In the genomic region with DNA sequence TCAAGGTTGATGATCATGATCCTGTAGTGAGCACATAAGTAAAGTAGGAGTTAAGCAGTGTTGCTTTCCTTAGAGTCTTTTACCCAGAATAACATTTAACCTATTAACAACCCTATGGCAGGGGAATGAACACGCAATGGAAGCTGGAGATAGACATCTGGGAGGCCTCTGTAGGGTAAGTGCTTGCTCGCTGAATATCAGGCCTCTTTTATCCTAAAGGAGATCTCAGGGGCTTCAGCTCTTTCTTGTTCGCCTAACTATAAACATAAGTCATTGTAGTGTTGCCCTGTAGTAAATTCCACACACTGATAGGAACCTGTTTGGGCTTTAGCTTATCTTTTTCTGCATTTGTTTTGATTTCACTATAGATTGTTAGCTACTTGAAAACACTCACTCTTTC, we compare ENCODE assay signal across 15 cellular contexts.
A peak's percentile ranks its signal among the peaks of the same experiment; 100 is the strongest.
DNase-seq lines count a peak whose midpoint lies in the region; ATAC-seq, FAIRE-seq and TF ChIP-seq lines count a peak whose summit lies in the region.
"Had no signal": no experiment of that assay in that cellular context is flagged by ENCODE, and none has a peak within 500 bp of the region (broad histone marks: within the 10 kb centered on the region; RNA-seq: fewer than 3 reads in every experiment).

No MANE protein-coding gene starts in this region.

- H2AFZ ChIP-seq in PC-9 (no peak overlapping the region), smooth muscle cell (ENCODE audit: low read depth) (no peak overlapping the region)
- H2AFZ ChIP-seq: GM23338 had no signal

- H2BK120ac ChIP-seq in mesendoderm (ENCODE audit: low read depth, low read length), result no peak overlapping the region

- no peak for TF ChIP-seq EP300 in ovary (IDR thresholded peaks at IDR 0.05)

- H3K79me2 ChIP-seq in PC-9 (ENCODE audit: low read depth), result no peaks in the 10 kb centered on the region; the same call in 1 of the 2 replicates
- H3K79me2 ChIP-seq in mesendoderm (ENCODE audit: control insufficient read depth, insufficient read depth, low read length), result no peaks in the 10 kb centered on the region
- no peaks in the 10 kb centered on the region for H3K79me2 ChIP-seq in smooth muscle cell (ENCODE audit: low read depth)

- POLR2A ChIA-PET in PC-9 (lab: Charles Lee; ENCODE audit: unreplicated experiment), result no interaction called here

- H3K4me3 ChIP-seq in PC-9 (no peak overlapping the region), mesendoderm (ENCODE audit: low read length) (no peak overlapping the region), smooth muscle cell (no peak overlapping the region), ovary (no peak overlapping the region)
- H3K4me3 ChIP-seq: BLaER1 treated with 17β-estradiol and CSF1 and Interleukin-3, amounts not matched to agents 10 nM and 100 nM; GM23338 had no signal

- peaks cover 23% of the 10 kb centered on the region for H3F3A ChIP-seq in PC-9 (ENCODE audit: insufficient read depth, low read depth)
- H3F3A ChIP-seq in smooth muscle cell (ENCODE audit: low read depth), result peaks cover 18% of the 10 kb centered on the region

- no peak overlapping the region for H4K8ac ChIP-seq in mesendoderm (ENCODE audit: low read depth, low read length)

- no peak overlapping the region for H3K56ac ChIP-seq in mesendoderm (ENCODE audit: low read length)

- no peaks in the 10 kb centered on the region for H3K36me3 ChIP-seq in PC-9 (ENCODE audit: low read depth)
- H3K36me3 ChIP-seq in mesendoderm (ENCODE audit: control insufficient read depth, insufficient read depth, low read length), result no peaks in the 10 kb centered on the region
- H3K36me3 ChIP-seq in smooth muscle cell (ENCODE audit: low read depth), result no peaks in the 10 kb centered on the region
- H3K36me3 ChIP-seq in ovary, result no peaks in the 10 kb centered on the region
- H3K36me3 ChIP-seq: BLaER1 treated with 17β-estradiol and CSF1 and Interleukin-3, amounts not matched to agents 10 nM and 100 nM had no signal

- no TSS peak for BruUV-seq in PC-9 (replicated peaks; lab: Mats Ljungman, UMichigan)

- no peaks in the 10 kb centered on the region for H3K9me2 ChIP-seq in PC-9 (ENCODE audit: insufficient read depth)

- H3K4me2 ChIP-seq in PC-9 (peak overlapping the region; percentile 48; the same call in 1 of the 2 replicates), mesendoderm (ENCODE audit: low read length) (no peak overlapping the region), smooth muscle cell (no peak overlapping the region)
- H3K4me2 ChIP-seq: GM23338 had no signal

- no peak overlapping the region for H3K18ac ChIP-seq in mesendoderm (ENCODE audit: low read length)

- intact Hi-C loops in PC-9 (cut with micrococcal nuclease; ENCODE audit: unreplicated experiment), result no loop called here
- intact Hi-C loops in ovary (cut with DNase I), result no loop called here

- H2BK15ac ChIP-seq in mesendoderm (replicated peaks; ENCODE audit: low read depth), result no peak overlapping the region

- no CpG with 5 or more reads among the region's 3 CpGs for WGBS in mesendoderm (ENCODE audit: extremely low coverage, insufficient coverage, low lambda C conversion rate)
- 36% methylated on average over 3 of the region's 3 CpGs for WGBS in smooth muscle cell (ENCODE audit: low lambda C conversion rate)
- 92 to 98% (median 95%) methylated on average over 3 of the region's 3 CpGs for WGBS in ovary, 3 donors

- H2BK5ac ChIP-seq in mesendoderm (ENCODE audit: low read length), result peak overlapping the region; percentile 58

- H3K27ac ChIP-seq in PC-9 (peak overlapping the region; percentile 75), mesendoderm (ENCODE audit: low read depth, low read length) (peak overlapping the region; percentile 34), smooth muscle cell (ENCODE audit: low read depth) (peak overlapping the region; percentile 70), ovary (no peak overlapping the region)
- H3K27ac ChIP-seq: BLaER1 treated with 17β-estradiol and CSF1 and Interleukin-3, amounts not matched to agents 10 nM and 100 nM had no signal

- no peak overlapping the region for H4K5ac ChIP-seq in mesendoderm (ENCODE audit: low read length)

- ATAC-seq in HG02852 (IDR thresholded peaks at IDR 0.05; ENCODE audit: unreplicated experiment), result no peak
- ATAC-seq: CD8-positive, alpha-beta T cell; GM23338 had no signal

- H3K23ac ChIP-seq in mesendoderm (ENCODE audit: low read length), result no peak overlapping the region

- H3K9ac ChIP-seq in mesendoderm (ENCODE audit: low read length) (no peak overlapping the region), smooth muscle cell (ENCODE audit: low read depth) (no peak overlapping the region)
- H3K9ac ChIP-seq: BLaER1 treated with 17β-estradiol and CSF1 and Interleukin-3, amounts not matched to agents 10 nM and 100 nM had no signal

- TF ChIP-seq CTCF in D721Med (IDR thresholded peaks at IDR 0.05; ENCODE audit: insufficient read depth, missing control alignments), result no peak
- TF ChIP-seq CTCF in PC-9 (conservative IDR thresholded peaks at IDR 0.05), result no peak
- TF ChIP-seq CTCF in smooth muscle cell (IDR thresholded peaks at IDR 0.05; ENCODE audit: borderline replicate concordance, insufficient read depth, poor library complexity, severe bottlenecking), result no peak
- no peak for TF ChIP-seq CTCF in ovary (IDR thresholded peaks at IDR 0.05)

- H2AK5ac ChIP-seq in mesendoderm (ENCODE audit: low read length), result no peak overlapping the region

- FAIRE-seq in D721Med (lab: Jason Lieb, UNC), result peak; percentile 98
- FAIRE-seq: HTR-8/SVneo had no signal

- no peaks in the 10 kb centered on the region for H3K79me1 ChIP-seq in mesendoderm (ENCODE audit: low read length)

- H4K20me1 ChIP-seq in PC-9 (ENCODE audit: insufficient read depth) (no peaks in the 10 kb centered on the region), smooth muscle cell (ENCODE audit: low read depth) (no peaks in the 10 kb centered on the region)
- H4K20me1 ChIP-seq: BLaER1 treated with 17β-estradiol and CSF1 and Interleukin-3, amounts not matched to agents 10 nM and 100 nM had no signal

- H3K9me3 ChIP-seq in PC-9 (ENCODE audit: insufficient read depth, low read depth), result no peaks in the 10 kb centered on the region; the same call in 1 of the 2 replicates
- no peaks in the 10 kb centered on the region for H3K9me3 ChIP-seq in smooth muscle cell (replicated peaks; ENCODE audit: low read depth)
- no peaks in the 10 kb centered on the region for H3K9me3 ChIP-seq in ovary

- no peak for TF ChIP-seq POLR2A in ovary (IDR thresholded peaks at IDR 0.05)

- DNase-seq in D721Med (ENCODE audit: insufficient read length, low spot score) (no peak), PC-9 (no peak), mesendoderm (peak; percentile 84), smooth muscle cell (lab: John Stamatoyannopoulos, UW; ENCODE audit: unreplicated experiment) (no peak), NCI-H774 (lab: John Stamatoyannopoulos, UW) (no peak), ovary (no peak)
- DNase-seq: CD8-positive, alpha-beta T cell; DMS153; DMS79; GF-D8; HCEC 1CT had no signal

- H3K4me1 ChIP-seq in PC-9 (replicated peaks; ENCODE audit: insufficient read depth), result peaks cover 24% of the 10 kb centered on the region
- H3K4me1 ChIP-seq in mesendoderm (ENCODE audit: control insufficient read depth, low read depth, low read length), result peaks cover 14% of the 10 kb centered on the region
- H3K4me1 ChIP-seq in smooth muscle cell (ENCODE audit: low read depth), result peaks cover 12% of the 10 kb centered on the region
- no peaks in the 10 kb centered on the region for H3K4me1 ChIP-seq in ovary (ENCODE audit: insufficient read depth)

- no peaks in the 10 kb centered on the region for H3K27me3 ChIP-seq in PC-9 (ENCODE audit: insufficient read depth, low read depth)
- H3K27me3 ChIP-seq in mesendoderm (ENCODE audit: insufficient read depth, low read length, poor library complexity), result no peaks in the 10 kb centered on the region
- no peaks in the 10 kb centered on the region for H3K27me3 ChIP-seq in smooth muscle cell (ENCODE audit: low read depth)
- H3K27me3 ChIP-seq in ovary, result no peaks in the 10 kb centered on the region
- H3K27me3 ChIP-seq: BLaER1 treated with 17β-estradiol and CSF1 and Interleukin-3, amounts not matched to agents 10 nM and 100 nM had no signal

- H3K4ac ChIP-seq in mesendoderm (ENCODE audit: low read depth, low read length), result no peak overlapping the region

- CTCF ChIA-PET in PC-9 (lab: Charles Lee), result no interaction called here

Comparison
In these comparisons a context has a peak if more than half of its experiments do, and no peak if none do; other contexts are left out.
1. H3K27ac ChIP-seq: peak in PC-9 (single experiment), mesendoderm (single experiment) and smooth muscle cell (single experiment); none in ovary (0 of 2).